ENCODE assay signal across 29 cellular contexts in the genomic region with DNA sequence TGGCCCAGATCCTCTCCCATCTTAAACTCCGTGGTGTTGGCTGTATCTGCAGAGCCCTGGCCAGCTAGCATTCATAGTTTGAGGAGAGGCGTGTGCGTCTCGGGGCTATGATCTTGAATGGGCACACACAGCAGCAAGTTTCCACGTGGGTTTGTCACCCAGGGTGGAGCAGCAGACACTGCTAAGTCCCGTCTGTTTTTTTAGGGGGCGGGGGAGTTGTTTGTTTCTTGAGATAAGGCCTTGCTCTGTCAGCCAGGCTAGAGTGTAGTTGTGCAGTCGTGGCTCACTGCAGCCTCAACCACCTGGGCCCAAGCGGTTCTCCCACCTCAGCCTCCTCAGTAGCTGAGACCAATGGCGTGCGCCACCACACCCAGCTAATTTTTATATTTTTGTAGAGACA. TPM values are rescaled to one million over a fixed set of nuclear protein-coding genes. Genes with fewer than 3 reads are reported as not detected.
DNase-seq lines count a peak whose midpoint lies in the region; ATAC-seq, FAIRE-seq and TF ChIP-seq lines count a peak whose summit lies in the region.
"Had no signal": no experiment of that assay in that cellular context is flagged by ENCODE, and none has a peak within 500 bp of the region (broad histone marks: within the 10 kb centered on the region; RNA-seq: fewer than 3 reads in every experiment).

No MANE protein-coding gene starts in this region.

- H3K9me3 ChIP-seq in kidney (ENCODE audit: control insufficient read depth in 1 of 2, low read length in 2 of 2) (no peaks in the 10 kb centered on the region), heart right ventricle (no peaks in the 10 kb centered on the region)
- H3K9me3 ChIP-seq: A549; BLaER1 treated with 17β-estradiol and CSF1 and Interleukin-3, amounts not matched to agents 10 nM and 100 nM; HAP-1 had no signal

- no peak overlapping the region for H3K9ac ChIP-seq in kidney (ENCODE audit: low read length in 2 of 2)

- no peak overlapping the region for H3K27ac ChIP-seq in GM23338 (ENCODE audit: low read depth)
- H3K27ac ChIP-seq in kidney (ENCODE audit: low read depth in 2 of 2, low read length in 2 of 2) = no peak overlapping the region
- H3K27ac ChIP-seq in heart right ventricle = no peak overlapping the region
- H3K27ac ChIP-seq: A549; BLaER1 treated with 17β-estradiol and CSF1 and Interleukin-3, amounts not matched to agents 10 nM and 100 nM; HL-60; PC-9 had no signal

- 0 out of 2 replicates have a peak overlapping the region, but pooled peaks have one; percentile 30 for H3K27ac Mint-ChIP-seq in GM23338
- peak overlapping the region; percentile 49 for H3K27ac Mint-ChIP-seq in activated T-helper 17 cell treated with anti-CD3 and anti-CD28 coated beads, Interleukin-2, amount 50 U/mL, for 72 hours
- H3K27ac Mint-ChIP-seq: CD4-positive, alpha-beta T cell had no signal

- H3K4me3 ChIP-seq in GM23338 = no peak overlapping the region
- no peak overlapping the region for H3K4me3 ChIP-seq in kidney (ENCODE audit: low read length in 2 of 2)
- no peak overlapping the region for H3K4me3 ChIP-seq in heart right ventricle
- H3K4me3 ChIP-seq: A549; BLaER1 treated with 17β-estradiol and CSF1 and Interleukin-3, amounts not matched to agents 10 nM and 100 nM; HAP-1; PC-9 had no signal

- no peaks in the 10 kb centered on the region for H3K9me2 ChIP-seq in GM23338 (ENCODE audit: insufficient read depth)

- H3K36me3 Mint-ChIP-seq in GM23338 (ENCODE audit: low read depth) = peaks cover 17% of the 10 kb centered on the region
- no peaks in the 10 kb centered on the region for H3K36me3 Mint-ChIP-seq in activated T-helper 17 cell treated with anti-CD3 and anti-CD28 coated beads, Interleukin-2, amount 50 U/mL, for 72 hours (ENCODE audit: low read depth)

- no peak for ATAC-seq in GM23338
- ATAC-seq in activated T-helper 17 cell treated with anti-CD3 and anti-CD28 coated beads, Interleukin-2, amount 50 U/mL, for 72 hours (replicated peaks) = no peak
- no peak for ATAC-seq in HG03520 (IDR thresholded peaks at IDR 0.05; ENCODE audit: unreplicated experiment)
- no peak for ATAC-seq in heart right ventricle
- ATAC-seq: A549 had no signal

- no peak for DNase-seq in GM23338 (ENCODE audit: low spot score)
- DNase-seq in HUDEP-2 (lab: John Stamatoyannopoulos, UW; ENCODE audit: unreplicated experiment in 76 of 76) = peak in 60 of 76 experiments; percentile 11 to 78 (median 53)
- peak; percentile 13 for DNase-seq in kidney
- no peak for DNase-seq in stimulated activated naive CD4-positive, alpha-beta T cell (lab: John Stamatoyannopoulos, UW)
- no peak for DNase-seq in heart right ventricle
- DNase-seq: AML-193; CD4-positive, alpha-beta T cell; DMS53; GOT3; Karpas-422; NCI-H1092 treated with DMSO at 0.1 percent for 48 hours; NCI-H1436 treated with DMSO at 0.1 percent for 48 hours; NCI-H1930; NCI-H2107; NCI-H446 treated with DMSO at 0.1 percent for 48 hours; NCI-H526; NCI-H82; NK-92 treated with Interleukin-12 subunit alpha and Interleukin-12 subunit beta, amount 100 ng/mL, for 24 hours; PC-9; SHP77 had no signal

- H3K36me3 ChIP-seq in GM23338 (ENCODE audit: insufficient read depth) = no peaks in the 10 kb centered on the region
- H3K36me3 ChIP-seq in kidney (ENCODE audit: control insufficient read depth in 1 of 2, insufficient read depth in 2 of 2, low read length in 2 of 2) = peaks cover 2 to 16% of the 10 kb centered on the region in 2 donors
- H3K36me3 ChIP-seq in heart right ventricle = peaks cover 0 to 39% (median 5%) of the 10 kb centered on the region in 9 donors
- H3K36me3 ChIP-seq: HAP-1 had no signal

- no peaks in the 10 kb centered on the region for H3K79me2 ChIP-seq in GM23338 (replicated peaks; ENCODE audit: insufficient read depth)

- H3K4me1 ChIP-seq in GM23338 (ENCODE audit: insufficient read depth) (no peaks in the 10 kb centered on the region), kidney (ENCODE audit: control insufficient read depth in 1 of 2, insufficient read depth in 1 of 2, low read depth in 1 of 2, low read length in 2 of 2) (no peaks in the 10 kb centered on the region), heart right ventricle (peaks cover 0 to 6% (median 0%) of the 10 kb centered on the region in 9 donors)
- H3K4me1 ChIP-seq: A549, HAP-1 had no signal

- H3K4me2 ChIP-seq in GM23338 = no peak overlapping the region
- H3K4me2 ChIP-seq: A549; BLaER1 treated with 17β-estradiol and CSF1 and Interleukin-3, amounts not matched to agents 10 nM and 100 nM; PC-9 had no signal

- H3K27me3 ChIP-seq in GM23338 (ENCODE audit: insufficient read depth) = no peaks in the 10 kb centered on the region
- H3K27me3 ChIP-seq in heart right ventricle = no peaks in the 10 kb centered on the region
- H3K27me3 ChIP-seq: BLaER1 treated with 17β-estradiol and CSF1 and Interleukin-3, amounts not matched to agents 10 nM and 100 nM had no signal

- no peak for FAIRE-seq in kidney (lab: Jason Lieb, UNC)
- FAIRE-seq: A549, D721Med had no signal

- peaks cover 8% of the 10 kb centered on the region for H3K4me1 Mint-ChIP-seq in GM23338
- peaks cover 8% of the 10 kb centered on the region for H3K4me1 Mint-ChIP-seq in activated T-helper 17 cell treated with anti-CD3 and anti-CD28 coated beads, Interleukin-2, amount 50 U/mL, for 72 hours

- H3K27me3 Mint-ChIP-seq in GM23338 (ENCODE audit: insufficient read depth, low read depth, poor library complexity) = peaks cover 9% of the 10 kb centered on the region
- no peaks in the 10 kb centered on the region for H3K27me3 Mint-ChIP-seq in activated T-helper 17 cell treated with anti-CD3 and anti-CD28 coated beads, Interleukin-2, amount 50 U/mL, for 72 hours
- H3K27me3 Mint-ChIP-seq: CD4-positive, alpha-beta T cell had no signal

- intact Hi-C loops in kidney (cut with DNase I) = no loop called here
- intact Hi-C loops in heart right ventricle (cut with DNase I) = loop anchor here in 4 of 10 donors (10.0 kb wide), 3 partner anchors 57 to 147 kb away; partner anchors contain the start of gene TMEM121 (in 1 of the 4)

- 82 to 87% methylated on average over 11 of the region's 11 CpGs for WGBS in heart right ventricle, 2 donors

- no peak for TF ChIP-seq CTCF in GM23338 (conservative IDR thresholded peaks at IDR 0.05; ENCODE audit: low read depth in 2 of 2)
- TF ChIP-seq CTCF in kidney (IDR thresholded peaks at IDR 0.05; ENCODE audit: borderline replicate concordance, extremely low read depth, insufficient read depth) = no peak
- TF ChIP-seq CTCF in heart right ventricle (IDR thresholded peaks at IDR 0.05) = no peak

- no peaks in the 10 kb centered on the region for H3F3A ChIP-seq in GM23338 (replicated peaks; ENCODE audit: low read depth)

- H3K4me3 Mint-ChIP-seq in GM23338 = no peak overlapping the region
- H3K4me3 Mint-ChIP-seq in activated T-helper 17 cell treated with anti-CD3 and anti-CD28 coated beads, Interleukin-2, amount 50 U/mL, for 72 hours = no peak overlapping the region
- H3K4me3 Mint-ChIP-seq: CD4-positive, alpha-beta T cell had no signal

- no peak overlapping the region for H2AFZ ChIP-seq in GM23338
- H2AFZ ChIP-seq: PC-9 had no signal

- H4K20me1 ChIP-seq in GM23338 (replicated peaks; ENCODE audit: insufficient read depth) = no peaks in the 10 kb centered on the region

- H3K9me3 Mint-ChIP-seq in GM23338 = peaks cover 10% of the 10 kb centered on the region; the same call in 2 of the 3 replicates
- H3K9me3 Mint-ChIP-seq in activated T-helper 17 cell treated with anti-CD3 and anti-CD28 coated beads, Interleukin-2, amount 50 U/mL, for 72 hours = no peaks in the 10 kb centered on the region
- H3K9me3 Mint-ChIP-seq: CD4-positive, alpha-beta T cell had no signal

RNA-seq across cellular contexts. Expression of gene TEX22, which starts 20.1 kb away (rescaled TPM):
- total RNA-seq in GM23338 (2014; rRNA removed; shearing (Covaris generic)) = 0.21 and 0.54 TPM in 2 replicates
- polyA plus RNA-seq in GM23338 (2016; fragmentation: Nextera tagmentation; extraction: Ambion mirVana) (0.10 and 0.21 TPM in 2 replicates), kidney (ENCODE audit: insufficient read depth, low read depth, low replicate concordance) (1.5 TPM), heart right ventricle (under 1 TPM; 0.07 to 0.22 TPM)
- 1 to 10 TPM in 1 of 2 donors, under 1 TPM in 1; 0.95 to 3.7 TPM for total RNA-seq in activated T-helper 17 cell treated with anti-CD3 and anti-CD28 coated beads, Interleukin-2, amount 50 U/mL, for 72 hours
- total RNA-seq in kidney (3.3 TPM), heart right ventricle (1 to 10 TPM in 4 of 10 donors, under 1 TPM in 4, not detected in 2; 0.42 to 2.0 (median 1.00) TPM)
- total RNA-seq: M059J, RPMI7951 had no signal

RNA-seq across cellular contexts. Expression of gene MTA1, which starts 41.4 kb away (rescaled TPM):
- 104 and 126 TPM in 2 replicates for total RNA-seq in GM23338 (2014; rRNA removed; shearing (Covaris generic))
- 53.3 and 63.2 TPM in 2 replicates for polyA plus RNA-seq in GM23338 (2016; fragmentation: Nextera tagmentation; extraction: Ambion mirVana)
- 100 to 1,000 TPM in 1 of 2 donors, 10 to 100 TPM in 1; 99.4 to 144 TPM for total RNA-seq in activated T-helper 17 cell treated with anti-CD3 and anti-CD28 coated beads, Interleukin-2, amount 50 U/mL, for 72 hours
- 112 TPM for total RNA-seq in kidney
- polyA plus RNA-seq in kidney (ENCODE audit: insufficient read depth, low read depth, low replicate concordance) = 30.4 TPM
- total RNA-seq in heart right ventricle = 100 to 1,000 TPM; 104 to 209 (median 133) TPM
- 100 to 1,000 TPM in 1 of 2 donors, 10 to 100 TPM in 1; 94.4 to 250 TPM for polyA plus RNA-seq in heart right ventricle

Comparison
In these comparisons a context has a peak if more than half of its experiments do, and no peak if none do; other contexts are left out.
1. DNase-seq: peak in HUDEP-2 (60 of 76) and kidney (single experiment); none in GM23338 (single experiment), stimulated activated naive CD4-positive, alpha-beta T cell (0 of 6) and heart right ventricle (0 of 2).